1 cellular context compared by ENCODE assay signal in the genomic region with DNA sequence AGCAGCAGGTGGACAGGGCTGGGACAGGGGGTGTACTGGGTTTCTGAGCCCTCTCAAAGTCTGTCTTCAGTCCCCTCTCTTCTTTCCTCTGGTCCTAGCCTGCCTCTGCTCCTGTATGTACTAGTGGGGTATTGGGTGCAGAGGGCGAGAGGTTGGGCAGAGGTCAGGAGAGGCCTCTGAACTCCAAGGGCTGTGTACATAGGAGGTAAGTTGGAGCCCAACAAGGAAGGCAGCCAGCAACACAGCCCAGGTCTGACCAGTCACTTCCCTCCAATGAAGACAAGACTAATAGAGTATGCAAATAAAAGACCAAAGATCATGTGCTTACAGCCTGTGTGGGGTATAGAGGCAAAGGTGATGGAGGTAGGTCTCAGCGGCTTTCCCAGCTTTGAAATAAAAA.
TF ChIP-seq lines count a peak whose summit lies in the region.

A gene (minus strand): TSS at position 90 of the 400 bp plus-strand sequence. CDS start 181 bp downstream, outside the sequence.

TF ChIP-seq in HepG2, 621 proteins besides CTCF, POLR2A, EP300 and RAD21 (continued from another document):
- TF ChIP-seq, protein P1, sequence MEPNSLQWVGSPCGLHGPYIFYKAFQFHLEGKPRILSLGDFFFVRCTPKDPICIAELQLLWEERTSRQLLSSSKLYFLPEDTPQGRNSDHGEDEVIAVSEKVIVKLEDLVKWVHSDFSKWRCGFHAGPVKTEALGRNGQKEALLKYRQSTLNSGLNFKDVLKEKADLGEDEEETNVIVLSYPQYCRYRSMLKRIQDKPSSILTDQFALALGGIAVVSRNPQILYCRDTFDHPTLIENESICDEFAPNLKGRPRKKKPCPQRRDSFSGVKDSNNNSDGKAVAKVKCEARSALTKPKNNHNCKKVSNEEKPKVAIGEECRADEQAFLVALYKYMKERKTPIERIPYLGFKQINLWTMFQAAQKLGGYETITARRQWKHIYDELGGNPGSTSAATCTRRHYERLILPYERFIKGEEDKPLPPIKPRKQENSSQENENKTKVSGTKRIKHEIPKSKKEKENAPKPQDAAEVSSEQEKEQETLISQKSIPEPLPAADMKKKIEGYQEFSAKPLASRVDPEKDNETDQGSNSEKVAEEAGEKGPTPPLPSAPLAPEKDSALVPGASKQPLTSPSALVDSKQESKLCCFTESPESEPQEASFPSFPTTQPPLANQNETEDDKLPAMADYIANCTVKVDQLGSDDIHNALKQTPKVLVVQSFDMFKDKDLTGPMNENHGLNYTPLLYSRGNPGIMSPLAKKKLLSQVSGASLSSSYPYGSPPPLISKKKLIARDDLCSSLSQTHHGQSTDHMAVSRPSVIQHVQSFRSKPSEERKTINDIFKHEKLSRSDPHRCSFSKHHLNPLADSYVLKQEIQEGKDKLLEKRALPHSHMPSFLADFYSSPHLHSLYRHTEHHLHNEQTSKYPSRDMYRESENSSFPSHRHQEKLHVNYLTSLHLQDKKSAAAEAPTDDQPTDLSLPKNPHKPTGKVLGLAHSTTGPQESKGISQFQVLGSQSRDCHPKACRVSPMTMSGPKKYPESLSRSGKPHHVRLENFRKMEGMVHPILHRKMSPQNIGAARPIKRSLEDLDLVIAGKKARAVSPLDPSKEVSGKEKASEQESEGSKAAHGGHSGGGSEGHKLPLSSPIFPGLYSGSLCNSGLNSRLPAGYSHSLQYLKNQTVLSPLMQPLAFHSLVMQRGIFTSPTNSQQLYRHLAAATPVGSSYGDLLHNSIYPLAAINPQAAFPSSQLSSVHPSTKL (CRISPR knock-in tag; IDR thresholded peaks at IDR 0.05), result peak; percentile 48; the same call in 1 of the 2 replicates
- TF ChIP-seq HDAC1 (CRISPR knock-in tag; IDR thresholded peaks at IDR 0.05) (peak; percentile 47; the same call in 1 of the 2 replicates), RARA (CRISPR knock-in tag; IDR thresholded peaks at IDR 0.05) (peak; percentile 92), HNF4A (CRISPR knock-in tag; IDR thresholded peaks at IDR 0.05) (peak; percentile 73; the same call in 1 of the 2 replicates), XRCC5 (optimal IDR thresholded peaks at IDR 0.05; ENCODE audit: low read length) (peak; percentile 37), POLR2G (IDR thresholded peaks at IDR 0.05; ENCODE audit: low read depth, low read length) (0 out of 2 replicates have a peak, but pooled peaks have one; percentile 33), RXRA (CRISPR knock-in tag; IDR thresholded peaks at IDR 0.05) (peak; percentile 87; the same call in 1 of the 2 replicates), ELF3 (CRISPR knock-in tag; IDR thresholded peaks at IDR 0.05) (0 out of 2 replicates have a peak, but pooled peaks have one; percentile 10), NFYB (CRISPR knock-in tag; IDR thresholded peaks at IDR 0.05) (no peak), RELA (CRISPR knock-in tag; IDR thresholded peaks at IDR 0.05) (no peak), NCOR1 (IDR thresholded peaks at IDR 0.05; ENCODE audit: borderline replicate concordance, low read length) (peak; percentile 43; the same call in 1 of the 2 replicates), FOXA1 (IDR thresholded peaks at IDR 0.05) (no peak), FOXA1 (CRISPR knock-in tag; IDR thresholded peaks at IDR 0.05) (peak; percentile 76), RFXAP (CRISPR knock-in tag; IDR thresholded peaks at IDR 0.05; ENCODE audit: borderline replicate concordance) (0 out of 2 replicates have a peak, but pooled peaks have one; percentile 32)
- TF ChIP-seq, protein P2, sequence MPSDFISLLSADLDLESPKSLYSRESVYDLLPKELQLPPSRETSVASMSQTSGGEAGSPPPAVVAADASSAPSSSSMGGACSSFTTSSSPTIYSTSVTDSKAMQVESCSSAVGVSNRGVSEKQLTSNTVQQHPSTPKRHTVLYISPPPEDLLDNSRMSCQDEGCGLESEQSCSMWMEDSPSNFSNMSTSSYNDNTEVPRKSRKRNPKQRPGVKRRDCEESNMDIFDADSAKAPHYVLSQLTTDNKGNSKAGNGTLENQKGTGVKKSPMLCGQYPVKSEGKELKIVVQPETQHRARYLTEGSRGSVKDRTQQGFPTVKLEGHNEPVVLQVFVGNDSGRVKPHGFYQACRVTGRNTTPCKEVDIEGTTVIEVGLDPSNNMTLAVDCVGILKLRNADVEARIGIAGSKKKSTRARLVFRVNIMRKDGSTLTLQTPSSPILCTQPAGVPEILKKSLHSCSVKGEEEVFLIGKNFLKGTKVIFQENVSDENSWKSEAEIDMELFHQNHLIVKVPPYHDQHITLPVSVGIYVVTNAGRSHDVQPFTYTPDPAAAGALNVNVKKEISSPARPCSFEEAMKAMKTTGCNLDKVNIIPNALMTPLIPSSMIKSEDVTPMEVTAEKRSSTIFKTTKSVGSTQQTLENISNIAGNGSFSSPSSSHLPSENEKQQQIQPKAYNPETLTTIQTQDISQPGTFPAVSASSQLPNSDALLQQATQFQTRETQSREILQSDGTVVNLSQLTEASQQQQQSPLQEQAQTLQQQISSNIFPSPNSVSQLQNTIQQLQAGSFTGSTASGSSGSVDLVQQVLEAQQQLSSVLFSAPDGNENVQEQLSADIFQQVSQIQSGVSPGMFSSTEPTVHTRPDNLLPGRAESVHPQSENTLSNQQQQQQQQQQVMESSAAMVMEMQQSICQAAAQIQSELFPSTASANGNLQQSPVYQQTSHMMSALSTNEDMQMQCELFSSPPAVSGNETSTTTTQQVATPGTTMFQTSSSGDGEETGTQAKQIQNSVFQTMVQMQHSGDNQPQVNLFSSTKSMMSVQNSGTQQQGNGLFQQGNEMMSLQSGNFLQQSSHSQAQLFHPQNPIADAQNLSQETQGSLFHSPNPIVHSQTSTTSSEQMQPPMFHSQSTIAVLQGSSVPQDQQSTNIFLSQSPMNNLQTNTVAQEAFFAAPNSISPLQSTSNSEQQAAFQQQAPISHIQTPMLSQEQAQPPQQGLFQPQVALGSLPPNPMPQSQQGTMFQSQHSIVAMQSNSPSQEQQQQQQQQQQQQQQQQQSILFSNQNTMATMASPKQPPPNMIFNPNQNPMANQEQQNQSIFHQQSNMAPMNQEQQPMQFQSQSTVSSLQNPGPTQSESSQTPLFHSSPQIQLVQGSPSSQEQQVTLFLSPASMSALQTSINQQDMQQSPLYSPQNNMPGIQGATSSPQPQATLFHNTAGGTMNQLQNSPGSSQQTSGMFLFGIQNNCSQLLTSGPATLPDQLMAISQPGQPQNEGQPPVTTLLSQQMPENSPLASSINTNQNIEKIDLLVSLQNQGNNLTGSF (CRISPR knock-in tag; IDR thresholded peaks at IDR 0.05), result no peak
- TF ChIP-seq, protein P3, sequence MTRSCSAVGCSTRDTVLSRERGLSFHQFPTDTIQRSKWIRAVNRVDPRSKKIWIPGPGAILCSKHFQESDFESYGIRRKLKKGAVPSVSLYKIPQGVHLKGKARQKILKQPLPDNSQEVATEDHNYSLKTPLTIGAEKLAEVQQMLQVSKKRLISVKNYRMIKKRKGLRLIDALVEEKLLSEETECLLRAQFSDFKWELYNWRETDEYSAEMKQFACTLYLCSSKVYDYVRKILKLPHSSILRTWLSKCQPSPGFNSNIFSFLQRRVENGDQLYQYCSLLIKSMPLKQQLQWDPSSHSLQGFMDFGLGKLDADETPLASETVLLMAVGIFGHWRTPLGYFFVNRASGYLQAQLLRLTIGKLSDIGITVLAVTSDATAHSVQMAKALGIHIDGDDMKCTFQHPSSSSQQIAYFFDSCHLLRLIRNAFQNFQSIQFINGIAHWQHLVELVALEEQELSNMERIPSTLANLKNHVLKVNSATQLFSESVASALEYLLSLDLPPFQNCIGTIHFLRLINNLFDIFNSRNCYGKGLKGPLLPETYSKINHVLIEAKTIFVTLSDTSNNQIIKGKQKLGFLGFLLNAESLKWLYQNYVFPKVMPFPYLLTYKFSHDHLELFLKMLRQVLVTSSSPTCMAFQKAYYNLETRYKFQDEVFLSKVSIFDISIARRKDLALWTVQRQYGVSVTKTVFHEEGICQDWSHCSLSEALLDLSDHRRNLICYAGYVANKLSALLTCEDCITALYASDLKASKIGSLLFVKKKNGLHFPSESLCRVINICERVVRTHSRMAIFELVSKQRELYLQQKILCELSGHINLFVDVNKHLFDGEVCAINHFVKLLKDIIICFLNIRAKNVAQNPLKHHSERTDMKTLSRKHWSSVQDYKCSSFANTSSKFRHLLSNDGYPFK (CRISPR knock-in tag; IDR thresholded peaks at IDR 0.05; ENCODE audit: borderline replicate concordance), result no peak
- TF ChIP-seq, protein P4, sequence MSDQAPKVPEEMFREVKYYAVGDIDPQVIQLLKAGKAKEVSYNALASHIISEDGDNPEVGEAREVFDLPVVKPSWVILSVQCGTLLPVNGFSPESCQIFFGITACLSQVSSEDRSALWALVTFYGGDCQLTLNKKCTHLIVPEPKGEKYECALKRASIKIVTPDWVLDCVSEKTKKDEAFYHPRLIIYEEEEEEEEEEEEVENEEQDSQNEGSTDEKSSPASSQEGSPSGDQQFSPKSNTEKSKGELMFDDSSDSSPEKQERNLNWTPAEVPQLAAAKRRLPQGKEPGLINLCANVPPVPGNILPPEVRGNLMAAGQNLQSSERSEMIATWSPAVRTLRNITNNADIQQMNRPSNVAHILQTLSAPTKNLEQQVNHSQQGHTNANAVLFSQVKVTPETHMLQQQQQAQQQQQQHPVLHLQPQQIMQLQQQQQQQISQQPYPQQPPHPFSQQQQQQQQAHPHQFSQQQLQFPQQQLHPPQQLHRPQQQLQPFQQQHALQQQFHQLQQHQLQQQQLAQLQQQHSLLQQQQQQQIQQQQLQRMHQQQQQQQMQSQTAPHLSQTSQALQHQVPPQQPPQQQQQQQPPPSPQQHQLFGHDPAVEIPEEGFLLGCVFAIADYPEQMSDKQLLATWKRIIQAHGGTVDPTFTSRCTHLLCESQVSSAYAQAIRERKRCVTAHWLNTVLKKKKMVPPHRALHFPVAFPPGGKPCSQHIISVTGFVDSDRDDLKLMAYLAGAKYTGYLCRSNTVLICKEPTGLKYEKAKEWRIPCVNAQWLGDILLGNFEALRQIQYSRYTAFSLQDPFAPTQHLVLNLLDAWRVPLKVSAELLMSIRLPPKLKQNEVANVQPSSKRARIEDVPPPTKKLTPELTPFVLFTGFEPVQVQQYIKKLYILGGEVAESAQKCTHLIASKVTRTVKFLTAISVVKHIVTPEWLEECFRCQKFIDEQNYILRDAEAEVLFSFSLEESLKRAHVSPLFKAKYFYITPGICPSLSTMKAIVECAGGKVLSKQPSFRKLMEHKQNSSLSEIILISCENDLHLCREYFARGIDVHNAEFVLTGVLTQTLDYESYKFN (CRISPR knock-in tag; conservative IDR thresholded peaks at IDR 0.05), result peak; percentile 75
- TF ChIP-seq, protein P5, sequence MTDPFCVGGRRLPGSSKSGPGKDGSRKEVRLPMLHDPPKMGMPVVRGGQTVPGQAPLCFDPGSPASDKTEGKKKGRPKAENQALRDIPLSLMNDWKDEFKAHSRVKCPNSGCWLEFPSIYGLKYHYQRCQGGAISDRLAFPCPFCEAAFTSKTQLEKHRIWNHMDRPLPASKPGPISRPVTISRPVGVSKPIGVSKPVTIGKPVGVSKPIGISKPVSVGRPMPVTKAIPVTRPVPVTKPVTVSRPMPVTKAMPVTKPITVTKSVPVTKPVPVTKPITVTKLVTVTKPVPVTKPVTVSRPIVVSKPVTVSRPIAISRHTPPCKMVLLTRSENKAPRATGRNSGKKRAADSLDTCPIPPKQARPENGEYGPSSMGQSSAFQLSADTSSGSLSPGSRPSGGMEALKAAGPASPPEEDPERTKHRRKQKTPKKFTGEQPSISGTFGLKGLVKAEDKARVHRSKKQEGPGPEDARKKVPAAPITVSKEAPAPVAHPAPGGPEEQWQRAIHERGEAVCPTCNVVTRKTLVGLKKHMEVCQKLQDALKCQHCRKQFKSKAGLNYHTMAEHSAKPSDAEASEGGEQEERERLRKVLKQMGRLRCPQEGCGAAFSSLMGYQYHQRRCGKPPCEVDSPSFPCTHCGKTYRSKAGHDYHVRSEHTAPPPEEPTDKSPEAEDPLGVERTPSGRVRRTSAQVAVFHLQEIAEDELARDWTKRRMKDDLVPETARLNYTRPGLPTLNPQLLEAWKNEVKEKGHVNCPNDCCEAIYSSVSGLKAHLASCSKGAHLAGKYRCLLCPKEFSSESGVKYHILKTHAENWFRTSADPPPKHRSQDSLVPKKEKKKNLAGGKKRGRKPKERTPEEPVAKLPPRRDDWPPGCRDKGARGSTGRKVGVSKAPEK (CRISPR knock-in tag; IDR thresholded peaks at IDR 0.05; ENCODE audit: borderline replicate concordance), result no peak
